19 cellular contexts compared by ENCODE assay signal in genomic region chr1:45870500-45870899, GRCh38.
"Had no signal": no experiment of that assay in that cellular context is flagged by ENCODE, and none has a peak within 500 bp of the region (broad histone marks: within the 10 kb centered on the region; RNA-seq: fewer than 3 reads in every experiment).

No MANE protein-coding gene starts in this region.

- DNase-seq: activated CD4-positive, alpha-beta T cell treated with anti-CD3 and anti-CD28 coated beads for 1 hour; activated CD4-positive, alpha-beta T cell treated with anti-CD3 and anti-CD28 coated beads, Interleukin-2, amount 50 U/mL, for 4 hours; activated naive CD4-positive, alpha-beta T cell; activated naive CD8-positive, alpha-beta T cell treated with anti-CD3 and anti-CD28 coated beads, Interleukin-2, amount 10 ng/mL, durations not matched to agents 7 days and 5 days; activated T-cell treated with anti-CD3 and anti-CD28 coated beads for 4 hours; aorta; mesendoderm; right cardiac atrium; stimulated activated naive CD8-positive, alpha-beta T cell treated with anti-CD3 and anti-CD28 coated beads, Interleukin-15, Interleukin-2, amounts not matched to agents 100 U/mL and 50 U/mL, for 24 hours; T1000 had no signal

- H3K36me3 ChIP-seq: cardiac muscle cell, suprapubic skin had no signal

- H3K27ac ChIP-seq: cardiac muscle cell, suprapubic skin, VCaP had no signal

- ATAC-seq: esophagus mucosa; natural killer cell treated with Interleukin-12 subunit alpha and Interleukin-12 subunit beta and Interleukin-15 and Interleukin-18, amount 100 ng/mL, for 72 hours; right cardiac atrium; stimulated activated naive CD8-positive, alpha-beta T cell treated with anti-CD3 and anti-CD28 coated beads, Interleukin-15, Interleukin-2, amounts not matched to agents 100 U/mL and 50 U/mL, for 24 hours had no signal

- H3K4me1 ChIP-seq: suprapubic skin had no signal

- FAIRE-seq: endometrium, keratinocyte had no signal

- H3K4me2 ChIP-seq: smooth muscle cell had no signal

- H2AFZ ChIP-seq: hepatocyte had no signal

- H3K27me3 ChIP-seq: cardiac muscle cell, hepatocyte, suprapubic skin had no signal

- H3K4me3 ChIP-seq: cardiac muscle cell, hepatocyte, smooth muscle cell, suprapubic skin had no signal

- H3K9me3 ChIP-seq: suprapubic skin had no signal
